Comparison of ENCODE assay signal across 17 cellular contexts in genomic region chr11:128598755-128599154, GRCh38.
"Had no signal": no experiment of that assay in that cellular context is flagged by ENCODE, and none has a peak within 500 bp of the region (broad histone marks: within the 10 kb centered on the region; RNA-seq: fewer than 3 reads in every experiment).

No MANE protein-coding gene starts in this region.

- H3K4me3 ChIP-seq: cardiac muscle cell, esophagus squamous epithelium, heart left ventricle, neural progenitor cell, pancreas, stomach, thoracic aorta had no signal

- H3K36me3 ChIP-seq: cardiac muscle cell, esophagus squamous epithelium, heart left ventricle, neural progenitor cell, pancreas, stomach, thoracic aorta had no signal

- FAIRE-seq: colon, frontal cortex, islet of Langerhans, pancreas had no signal

- H3K9ac ChIP-seq: neural progenitor cell had no signal

- H3K27ac ChIP-seq: cardiac muscle cell, esophagus squamous epithelium, heart left ventricle, neural progenitor cell, pancreas, stomach, thoracic aorta had no signal

- DNase-seq: activated CD4-positive, alpha-beta memory T cell treated with anti-CD3 and anti-CD28 coated beads for 36 hours; activated CD8-positive, alpha-beta memory T cell treated with anti-CD3 and anti-CD28 coated beads, Interleukin-2, amount 50 U/mL, for 4 hours; activated naive CD4-positive, alpha-beta T cell treated with Interleukin-2 at 50 U/mL for 16 hours; esophagus squamous epithelium; heart left ventricle; pancreas; stimulated activated CD4-positive, alpha-beta T cell treated with anti-CD3 and anti-CD28 coated beads, Interleukin-4, amount 100 ng/mL, for 1 hour; stimulated activated CD8-positive, alpha-beta memory T cell treated with anti-CD3 and anti-CD28 coated beads, Interleukin-4, amount 100 ng/mL, for 48 hours; stomach; T1000 had no signal

- ATAC-seq: heart left ventricle, left lobe of liver, pancreas had no signal

- H3K27me3 ChIP-seq: heart left ventricle, neural progenitor cell, pancreas, stomach had no signal

- H3K4me1 ChIP-seq: esophagus squamous epithelium, pancreas, stomach had no signal

- H2AFZ ChIP-seq: neural progenitor cell had no signal

- H3K4me2 ChIP-seq: neural progenitor cell had no signal

- H3K9me3 ChIP-seq: esophagus squamous epithelium, heart left ventricle, pancreas, stomach, thoracic aorta had no signal
